21 cellular contexts compared by ENCODE assay signal in genomic region chr2:200750323-200750910, GRCh38.
"Had no signal": no experiment of that assay in that cellular context is flagged by ENCODE, and none has a peak within 500 bp of the region (broad histone marks: within the 10 kb centered on the region; RNA-seq: fewer than 3 reads in every experiment).

No MANE protein-coding gene starts in this region.

- H3K36me3 Mint-ChIP-seq: natural killer cell; neural progenitor cell; stimulated activated memory B cell treated with anti-CD40 and anti-IgM and Interleukin-4, amounts not matched to agents 10 μg/mL and 1 μg/mL and 100 μg/mL, for 72 hours had no signal

- H3K4me1 Mint-ChIP-seq: natural killer cell; stimulated activated memory B cell treated with anti-CD40 and anti-IgM and Interleukin-4, amounts not matched to agents 10 μg/mL and 1 μg/mL and 100 μg/mL, for 72 hours had no signal

- H3K4me3 Mint-ChIP-seq: endodermal cell; natural killer cell; neural progenitor cell; stimulated activated memory B cell treated with anti-CD40 and anti-IgM and Interleukin-4, amounts not matched to agents 10 μg/mL and 1 μg/mL and 100 μg/mL, for 72 hours; stimulated activated naive CD8-positive, alpha-beta T cell treated with anti-CD3 and anti-CD28 coated beads, Interleukin-15, Interleukin-2, amounts not matched to agents 100 ng/mL and 50 ng/mL, for 24 hours had no signal

- H2AFZ ChIP-seq: hepatocyte, neural progenitor cell had no signal

- H3K4me2 ChIP-seq: hepatocyte, neural progenitor cell had no signal

- H3K27ac ChIP-seq: colonic mucosa, hepatocyte, neural progenitor cell, ovary, tibial artery, upper lobe of right lung, vagina had no signal

- H3K9me3 Mint-ChIP-seq: endodermal cell; natural killer cell; neural progenitor cell; stimulated activated memory B cell treated with anti-CD40 and anti-IgM and Interleukin-4, amounts not matched to agents 10 μg/mL and 1 μg/mL and 100 μg/mL, for 72 hours; stimulated activated naive CD8-positive, alpha-beta T cell treated with anti-CD3 and anti-CD28 coated beads, Interleukin-15, Interleukin-2, amounts not matched to agents 100 ng/mL and 50 ng/mL, for 24 hours had no signal

- H3K9me3 ChIP-seq: colonic mucosa, mucosa of descending colon, ovary, tibial artery, upper lobe of right lung, vagina had no signal

- H3K9ac ChIP-seq: neural progenitor cell had no signal

- H3K4me1 ChIP-seq: upper lobe of right lung, vagina had no signal

- H3K4me3 ChIP-seq: colonic mucosa, hepatocyte, lung, mucosa of descending colon, neural progenitor cell, ovary, tibial artery, upper lobe of right lung, vagina had no signal

- H3K79me2 ChIP-seq: hepatocyte had no signal

- DNase-seq: colonic mucosa; effector CD4-positive, alpha-beta T cell; endodermal cell; foreskin melanocyte; head of caudate nucleus; left colon; left ventricle myocardium superior; mucosa of descending colon; natural killer cell; nucleus accumbens; ovary; right cardiac atrium; stimulated activated CD4-positive, alpha-beta T cell treated with anti-CD3 and anti-CD28 coated beads, Interleukin-4, amount 100 ng/mL, for 1 hour; tibial artery; upper lobe of right lung had no signal

- H3K27me3 ChIP-seq: colonic mucosa, hepatocyte, neural progenitor cell, ovary, tibial artery, upper lobe of right lung, vagina had no signal

- ATAC-seq: left colon; left ventricle myocardium superior; mucosa of descending colon; natural killer cell; stimulated activated memory B cell treated with anti-CD40 and anti-IgM and Interleukin-4, amounts not matched to agents 10 μg/mL and 1 μg/mL and 100 μg/mL, for 72 hours; upper lobe of right lung had no signal

- H3K36me3 ChIP-seq: colonic mucosa, neural progenitor cell, ovary, tibial artery, upper lobe of right lung, vagina had no signal

- H3K27ac Mint-ChIP-seq: endodermal cell; natural killer cell; neural progenitor cell; stimulated activated memory B cell treated with anti-CD40 and anti-IgM and Interleukin-4, amounts not matched to agents 10 μg/mL and 1 μg/mL and 100 μg/mL, for 72 hours had no signal
